ENCODE assay signal across 24 cellular contexts in genomic region chr14:99468081-99468480, GRCh38. TPM values are rescaled to one million over a fixed set of nuclear protein-coding genes. Genes with fewer than 3 reads are reported as not detected.
DNase-seq lines count a peak whose midpoint lies in the region; ATAC-seq and TF ChIP-seq lines count a peak whose summit lies in the region.
"Had no signal": no experiment of that assay in that cellular context is flagged by ENCODE, and none has a peak within 500 bp of the region (broad histone marks: within the 10 kb centered on the region; RNA-seq: fewer than 3 reads in every experiment).

No MANE protein-coding gene starts in this region.

- TF ChIP-seq CTCF in right atrium auricular region (IDR thresholded peaks at IDR 0.05) (no peak), transverse colon (IDR thresholded peaks at IDR 0.05) (no peak)

- DNase-seq in left ventricle myocardium superior = no peak
- DNase-seq in right atrium auricular region (ENCODE audit: low spot score) = no peak
- DNase-seq in KBM-7 = peak; percentile 8
- no peak for DNase-seq in left lobe of liver (ENCODE audit: low spot score)
- peak; percentile 22 for DNase-seq in transverse colon
- DNase-seq in T-helper 9 cell = no peak
- DNase-seq: activated CD4-positive, alpha-beta T cell treated with anti-CD3 and anti-CD28 coated beads, Interleukin-2, amount 10 ng/mL, durations not matched to agents 7 days and 5 days; CD4-positive, alpha-beta T cell; DMS153; effector CD4-positive, alpha-beta T cell; GM23248; NCI-H1092 treated with DMSO at 0.1 percent for 48 hours; NCI-H1930; NCI-H345; NCI-H748 treated with DMSO at 0.1 percent for 48 hours; retina; spleen; stimulated activated CD4-positive, alpha-beta T cell treated with anti-CD3 and anti-CD28 coated beads, Interleukin-4, amount 100 ng/mL, for 1 hour; stimulated activated naive CD4-positive, alpha-beta T cell; T1000; thyroid gland had no signal

- peaks cover 18% of the 10 kb centered on the region for H3K36me3 ChIP-seq in right atrium auricular region
- H3K36me3 ChIP-seq in transverse colon = peaks cover 0 to 17% (median 7%) of the 10 kb centered on the region in 4 donors

- H3K27me3 ChIP-seq in right atrium auricular region (no peaks in the 10 kb centered on the region), transverse colon (no peaks in the 10 kb centered on the region)
- H3K27me3 ChIP-seq: spleen, thyroid gland had no signal

- H3K4me3 ChIP-seq in right atrium auricular region (no peak overlapping the region), transverse colon (no peak overlapping the region)
- H3K4me3 ChIP-seq: GM23248, spleen, thyroid gland had no signal

- H3K9me3 ChIP-seq in right atrium auricular region = no peaks in the 10 kb centered on the region
- no peaks in the 10 kb centered on the region for H3K9me3 ChIP-seq in transverse colon
- H3K9me3 ChIP-seq: spleen, thyroid gland had no signal

- intact Hi-C loops in left ventricle myocardium superior (cut with micrococcal nuclease) (no loop called here), transverse colon (cut with DNase I; ENCODE audit: low total_unique reads) (no loop called here)

- WGBS in transverse colon (ENCODE audit: low coverage in 1 of 2), 2 donors = 57% methylated on average over 4 of the region's 4 CpGs; no CpG with 5 or more reads in 1 of the 2 donors

- no peak for TF ChIP-seq EP300 in transverse colon (IDR thresholded peaks at IDR 0.05; ENCODE audit: low read depth)

- H3K27ac ChIP-seq in right atrium auricular region = no peak overlapping the region
- no peak overlapping the region for H3K27ac ChIP-seq in transverse colon
- H3K27ac ChIP-seq: epithelial cell of prostate, GM23248, RWPE1, spleen, thyroid gland had no signal

- no peak for TF ChIP-seq POLR2A in transverse colon (IDR thresholded peaks at IDR 0.05)

- H3K4me1 ChIP-seq in right atrium auricular region (peaks cover 0 to 31% of the 10 kb centered on the region in 2 donors), transverse colon (peaks cover 0 to 11% (median 5%) of the 10 kb centered on the region in 4 donors)

- in situ Hi-C loops in KBM-7 (cut with MboI; ENCODE audit: low pct_unique_long_range_greater_than_20kb, low sequenced_read_pairs) (no loop called here), transverse colon (cut with MboI; ENCODE audit: low pct_ligation_motif_present in 1 of 4, low pct_unique_long_range_greater_than_20kb in 1 of 4, low sequenced_read_pairs in 3 of 4) (no loop called here)

- peak; percentile 50 for ATAC-seq in left ventricle myocardium superior
- ATAC-seq in left lobe of liver = peak; percentile 38
- ATAC-seq in HG03135 (IDR thresholded peaks at IDR 0.05; ENCODE audit: unreplicated experiment) = no peak

RNA-seq across cellular contexts. Expression of gene SETD3, which starts 12.6 kb away (rescaled TPM):
- 99.1 TPM for total RNA-seq in left ventricle myocardium superior
- total RNA-seq in right atrium auricular region = 100 to 1,000 TPM in 1 of 2 donors, 10 to 100 TPM in 1; 84.2 to 114 TPM
- 25.1 TPM for total RNA-seq in left lobe of liver
- 100 to 1,000 TPM in 1 of 4 donors, 10 to 100 TPM in 3; 50.1 to 224 (median 68.8) TPM for total RNA-seq in transverse colon

RNA-seq across cellular contexts. Expression of gene CCNK, which starts 13.1 kb away (rescaled TPM):
- total RNA-seq in left ventricle myocardium superior (37.5 TPM), right atrium auricular region (10 to 100 TPM; 13.9 to 17.1 TPM), left lobe of liver (13.8 TPM), transverse colon (10 to 100 TPM; 14.5 to 42.6 (median 31.3) TPM)

Comparison
In these comparisons a context has a peak if more than half of its experiments do, and no peak if none do; other contexts are left out.
1. DNase-seq: peak in KBM-7 (single experiment) and transverse colon (single experiment); none in left ventricle myocardium superior (single experiment), right atrium auricular region (single experiment), left lobe of liver (single experiment) and T-helper 9 cell (single experiment).